15 cellular contexts compared by ENCODE assay signal in genomic region chr2:130609255-130609920, GRCh38. TPM values are rescaled to one million over a fixed set of nuclear protein-coding genes. Genes with fewer than 3 reads are reported as not detected.
A peak's percentile ranks its signal among the peaks of the same experiment; 100 is the strongest.
DNase-seq lines count a peak whose midpoint lies in the region; ATAC-seq, FAIRE-seq and TF ChIP-seq lines count a peak whose summit lies in the region.
"Not testable (repeated sequence)": the region's sequence is repeated elsewhere in the genome, so short reads cannot be mapped to it uniquely, and the experiment has no call there.
"Had no signal": no experiment of that assay in that cellular context is flagged by ENCODE, and none has a peak within 500 bp of the region (broad histone marks: within the 10 kb centered on the region; RNA-seq: fewer than 3 reads in every experiment).

No MANE protein-coding gene starts in this region.

- not testable (repeated sequence) for BruUV-seq in HCT116 (replicated peaks; lab: Mats Ljungman, UMichigan); K562 (replicated peaks; lab: Mats Ljungman, UMichigan); HepG2 (replicated peaks; lab: Mats Ljungman, UMichigan)

- H3K9me3 Mint-ChIP-seq in stimulated activated memory B cell treated with anti-CD40 and anti-IgM and Interleukin-4, amounts not matched to agents 10 μg/mL and 1 μg/mL and 100 μg/mL, for 72 hours, result not testable (repeated sequence)

- not testable (repeated sequence) for H3K27me3 ChIP-seq in HCT116 (ENCODE audit: insufficient read depth, low read length); RWPE2 (ENCODE audit: insufficient read depth, poor library complexity, severe bottlenecking); K562 (ENCODE audit: control insufficient read depth in 2 of 2, insufficient read depth in 2 of 2, low read length in 2 of 2); HepG2 (ENCODE audit: control insufficient read depth in 1 of 2, insufficient read depth in 2 of 2, low read length in 2 of 2)

- H3K27me3 Mint-ChIP-seq in stimulated activated memory B cell treated with anti-CD40 and anti-IgM and Interleukin-4, amounts not matched to agents 10 μg/mL and 1 μg/mL and 100 μg/mL, for 72 hours, result not testable (repeated sequence)

- in situ Hi-C loops in K562 (cut with MboI); HepG2 (cut with HindIII; ENCODE audit: extremely low pct_ligation_motif_present, low pct_unique_long_range_greater_than_20kb): not testable (repeated sequence)

- H3K4me2 ChIP-seq in HCT116 (ENCODE audit: low read length); K562 (ENCODE audit: insufficient read depth, low read length); HepG2 (ENCODE audit: low read depth, low read length): not testable (repeated sequence)

- not testable (repeated sequence) for H3K4me3 ChIP-seq in HCT116 (replicated peaks in 1 of 2; ENCODE audit: low read depth in 1 of 2, low read length in 2 of 2); RWPE2 (ENCODE audit: severe bottlenecking); K562; HepG2 (replicated peaks in 1 of 3; ENCODE audit: insufficient read depth in 1 of 3, low read depth in 2 of 3, low read length in 3 of 3)

- not testable (repeated sequence) for H3K9me3 ChIP-seq in HCT116 (ENCODE audit: control insufficient read depth in 1 of 2, insufficient read depth in 1 of 2, low read depth in 1 of 2, low read length in 2 of 2); RWPE2 (ENCODE audit: severe bottlenecking); K562 (replicated peaks; ENCODE audit: control insufficient read depth, insufficient read depth, low read depth, low read length); HepG2 (ENCODE audit: low read length)

- not testable (repeated sequence) for TF ChIP-seq POLR2A in HCT116 (IDR thresholded peaks at IDR 0.05; ENCODE audit: borderline replicate concordance, extremely low read depth, insufficient read depth, insufficient read length); K562 (conservative IDR thresholded peaks at IDR 0.05); HepG2 (IDR thresholded peaks at IDR 0.05; ENCODE audit: insufficient read depth in 1 of 2, low read depth in 2 of 2, low read length in 2 of 2)

- RAD21 ChIA-PET in HCT116 (lab: Charles Lee; ENCODE audit: low non-redundant PET in 1 of 2, low total read pairs in 2 of 2, uncharacterized antibody in 2 of 2, unreplicated experiment in 2 of 2), result not testable (repeated sequence)

- TF ChIP-seq RAD21 in HCT116 (IDR thresholded peaks at IDR 0.05; ENCODE audit: low read depth); K562 (CRISPR knock-in tag; conservative IDR thresholded peaks at IDR 0.05 in 1 of 2, IDR thresholded peaks at IDR 0.05 in 1 of 2); HepG2 (CRISPR knock-in tag; IDR thresholded peaks at IDR 0.05): not testable (repeated sequence)

- H3K9me1 ChIP-seq in K562 (ENCODE audit: control insufficient read depth, insufficient read depth, low read length), result not testable (repeated sequence)

- not testable (repeated sequence) for H3K36me3 Mint-ChIP-seq in stimulated activated memory B cell treated with anti-CD40 and anti-IgM and Interleukin-4, amounts not matched to agents 10 μg/mL and 1 μg/mL and 100 μg/mL, for 72 hours

- intact Hi-C loops in HCT116 (cut with micrococcal nuclease); K562 (cut with micrococcal nuclease); HepG2 (cut with micrococcal nuclease; ENCODE audit: unreplicated experiment): not testable (repeated sequence)

- not testable (repeated sequence) for H3K4me1 Mint-ChIP-seq in stimulated activated memory B cell treated with anti-CD40 and anti-IgM and Interleukin-4, amounts not matched to agents 10 μg/mL and 1 μg/mL and 100 μg/mL, for 72 hours

- CTCF ChIA-PET in HCT116 (lab: Charles Lee); K562 (lab: Yijun Ruan, JAX; ENCODE audit: low intra/inter-chr PET ratio); HepG2 (lab: Yijun Ruan, JAX; ENCODE audit: low intra/inter-chr PET ratio, low total read pairs): not testable (repeated sequence)

- not testable (repeated sequence) for H3K36me3 ChIP-seq in HCT116 (ENCODE audit: control insufficient read depth in 1 of 2, insufficient read depth in 2 of 2, low read length in 2 of 2); RWPE2 (ENCODE audit: low read depth); K562 (ENCODE audit: control insufficient read depth, insufficient read depth, low read length); HepG2 (replicated peaks in 1 of 2; ENCODE audit: control insufficient read depth in 1 of 2, insufficient read depth in 2 of 2, low read length in 2 of 2)

- not testable (repeated sequence) for H3K9ac ChIP-seq in HCT116 (ENCODE audit: low read length); K562 (ENCODE audit: insufficient read depth in 1 of 2, low read depth in 2 of 2, low read length in 2 of 2); HepG2 (ENCODE audit: insufficient read depth, low read depth, low read length)

- H2AFZ ChIP-seq in HCT116 (ENCODE audit: low read depth, low read length, poor library complexity, severe bottlenecking); K562 (ENCODE audit: low read depth, low read length); HepG2 (ENCODE audit: low read length): not testable (repeated sequence)

- POLR2A ChIA-PET in HCT116 (lab: Charles Lee); K562 (lab: Yijun Ruan, JAX); HepG2 (lab: Yijun Ruan, JAX): not testable (repeated sequence)

- not testable (repeated sequence) for H3K9me2 ChIP-seq in HCT116 (ENCODE audit: insufficient read depth)

- not testable (repeated sequence) for TF ChIP-seq EP300 in K562 (IDR thresholded peaks at IDR 0.05; ENCODE audit: low read length); HepG2 (IDR thresholded peaks at IDR 0.05; ENCODE audit: low read depth in 2 of 2, low read length in 2 of 2); HepG2 (CRISPR knock-in tag; IDR thresholded peaks at IDR 0.05; ENCODE audit: borderline replicate concordance)

- not testable (repeated sequence) for H3K27ac ChIP-seq in HCT116 (ENCODE audit: low read depth, low read length); RWPE2 (ENCODE audit: poor library complexity, severe bottlenecking); K562 (ENCODE audit: extremely low read depth, low read depth, low read length); HepG2 (ENCODE audit: extremely low read length, insufficient read depth, low read length)

- ATAC-seq in HCT116 (peak; percentile 90), RWPE2 (ENCODE audit: low read depth) (peak; percentile 35; the same call in 1 of the 3 replicates), K562 (peak; percentile 88), HepG2 (peak; percentile 44; the same call in 2 of the 3 replicates)
- peak; percentile 45 for ATAC-seq in stimulated activated memory B cell treated with anti-CD40 and anti-IgM and Interleukin-4, amounts not matched to agents 10 μg/mL and 1 μg/mL and 100 μg/mL, for 72 hours

- H3K4me1 ChIP-seq in HCT116 (ENCODE audit: control insufficient read depth in 1 of 2, insufficient read depth in 2 of 2, low read length in 2 of 2); RWPE2 (ENCODE audit: insufficient read depth, poor library complexity, severe bottlenecking); K562 (replicated peaks in 1 of 2; ENCODE audit: control insufficient read depth in 2 of 2, insufficient read depth in 2 of 2, low read length in 2 of 2); HepG2 (ENCODE audit: insufficient read depth, low read length): not testable (repeated sequence)

- not testable (repeated sequence) for H3K27ac Mint-ChIP-seq in stimulated activated memory B cell treated with anti-CD40 and anti-IgM and Interleukin-4, amounts not matched to agents 10 μg/mL and 1 μg/mL and 100 μg/mL, for 72 hours

- FAIRE-seq in K562 (lab: Jason Lieb, UNC); HepG2 (lab: Jason Lieb, UNC): not testable (repeated sequence)
- peak; percentile 92 for FAIRE-seq in urothelium cell line (lab: Jason Lieb, UNC)

- not testable (repeated sequence) for H3K79me2 ChIP-seq in HCT116 (ENCODE audit: insufficient read depth, low read length); K562 (ENCODE audit: control insufficient read depth, insufficient read depth, low read length); HepG2 (ENCODE audit: insufficient read depth, low read length)

- not testable (repeated sequence) for TF ChIP-seq CTCF in HCT116 (IDR thresholded peaks at IDR 0.05 in 2 of 3, conservative IDR thresholded peaks at IDR 0.05 in 1 of 3; ENCODE audit: borderline replicate concordance in 1 of 3, insufficient read depth in 1 of 3, low read depth in 2 of 3, low read length in 2 of 3); RWPE2 (IDR thresholded peaks at IDR 0.05; ENCODE audit: poor library complexity, severe bottlenecking); K562 (IDR thresholded peaks at IDR 0.05 in 2 of 3, conservative IDR thresholded peaks at IDR 0.05 in 1 of 3; ENCODE audit: insufficient read depth in 2 of 3, low read depth in 1 of 3, low read length in 3 of 3); HepG2 (CRISPR knock-in tag; IDR thresholded peaks at IDR 0.05)

- 0% methylated on average over 3 of the region's 16 CpGs for WGBS in K562 (ENCODE audit: insufficient coverage, low coverage, missing lambda C conversion rate)
- 49% methylated on average over 8 of the region's 16 CpGs for whole genome bisulfite sequencing in HepG2 (ENCODE audit: low lambda C conversion rate)

- not testable (repeated sequence) for H3K4me3 Mint-ChIP-seq in stimulated activated memory B cell treated with anti-CD40 and anti-IgM and Interleukin-4, amounts not matched to agents 10 μg/mL and 1 μg/mL and 100 μg/mL, for 72 hours

- H4K20me1 ChIP-seq in HCT116 (ENCODE audit: insufficient read depth); K562 (replicated peaks; ENCODE audit: control insufficient read depth, insufficient read depth, low read length); HepG2 (ENCODE audit: insufficient read depth, low read length): not testable (repeated sequence)

- DNase-seq in HCT116 (ENCODE audit: low read depth, low spot score); RWPE2 (ENCODE audit: low spot score); K562 (ENCODE audit: extremely low read depth in 1 of 4, low spot score in 3 of 4); HepG2 (ENCODE audit: low spot score); urothelium cell line (ENCODE audit: low spot score): not testable (repeated sequence)

RNA-seq across cellular contexts. Expression of gene POTEJ, which starts 1.9 kb away (rescaled TPM):
- total RNA-seq in HCT116 (2021; ENCODE audit: unreplicated experiment) (not detected), K562 (2014; rRNA removed) (not detected in 2 replicates), K562 (2014; rRNA removed; fragmentation: Illumina TruSeq; extraction: Trizol) (not detected in 2 replicates), K562 (2015; rRNA removed; fragmentation: Illumina TruSeq; extraction: Trizol) (not detected in 2 replicates), K562 (2021) (not detected in 2 replicates), HepG2 (2016; rRNA removed; fragmentation: Illumina TruSeq; extraction: Trizol) (0.04 TPM in 1 of 2 replicates, not detected in the other)
- polyA plus RNA-seq in HCT116 (2012), result not detected in 2 replicates
- 0.30 TPM in 1 of 2 replicates, not detected in the other for total RNA-seq in K562 (2011; cell fraction: chromatin; rRNA removed; ENCODE audit: low replicate concordance)
- total RNA-seq in K562 (2011; cell fraction: nucleolus; rRNA removed), result not detected in 2 replicates
- total RNA-seq in K562 (2011; cell fraction: nucleoplasm; rRNA removed), result not detected in 2 replicates
- polyA plus RNA-seq in K562 (2011; rRNA removed) (not detected in 2 replicates), K562 (2014; fragmentation: Illumina TruSeq; extraction: Trizol) (not detected in 2 replicates), K562 (2014; fragmentation: Nextera tagmentation; extraction: Ambion mirVana) (not detected), K562 (2014; rRNA removed) (not detected in 2 replicates), HepG2 (2011; rRNA removed) (not detected in 2 replicates)
- not detected in 2 replicates for polyA plus RNA-seq in K562 (2011; cell fraction: cytosol; rRNA removed)
- polyA plus RNA-seq in K562 (2011; cell fraction: nucleus; rRNA removed), result not detected in 2 replicates
- not detected in 2 replicates for polyA plus RNA-seq in K562 (2012)
- not detected in 2 replicates for polyA minus RNA-seq in K562 (2011; rRNA and poly(A)+ RNA removed)
- polyA minus RNA-seq in K562 (2011; cell fraction: cytosol; rRNA and poly(A)+ RNA removed), result not detected in 2 replicates
- not detected in 2 replicates for polyA minus RNA-seq in K562 (2011; cell fraction: nucleus; rRNA and poly(A)+ RNA removed)
- 0.09 and 0.10 TPM in 2 replicates for total RNA-seq in HepG2 (2016; cell fraction: cytosol; rRNA removed; fragmentation: Illumina TruSeq; extraction: Trizol; ENCODE audit: low read depth)
- not detected in 2 replicates for total RNA-seq in HepG2 (2016; cell fraction: insoluble cytoplasmic fraction; rRNA removed; fragmentation: Illumina TruSeq; extraction: Trizol)
- not detected in 2 replicates for total RNA-seq in HepG2 (2016; cell fraction: membrane; rRNA removed; fragmentation: Illumina TruSeq; extraction: Trizol)
- not detected in 2 replicates for total RNA-seq in HepG2 (2016; cell fraction: nucleus; rRNA removed; fragmentation: Illumina TruSeq; extraction: Trizol)
- not detected in 2 replicates for polyA plus RNA-seq in HepG2 (2011; cell fraction: cytosol; rRNA removed)
- polyA plus RNA-seq in HepG2 (2011; cell fraction: nucleus; rRNA removed), result not detected in 2 replicates
- polyA plus RNA-seq in HepG2 (2012), result not detected in 2 replicates
- polyA plus RNA-seq in HepG2 (2016; cell fraction: cytosol; fragmentation: Illumina TruSeq; extraction: Trizol; ENCODE audit: low read depth), result not detected in 2 replicates
- not detected in 2 replicates for polyA plus RNA-seq in HepG2 (2016; cell fraction: insoluble cytoplasmic fraction; fragmentation: Illumina TruSeq; extraction: Trizol; ENCODE audit: low read depth)
- not detected in 2 replicates for polyA plus RNA-seq in HepG2 (2016; cell fraction: membrane; fragmentation: Illumina TruSeq; extraction: Trizol; ENCODE audit: low read depth)
- polyA plus RNA-seq in HepG2 (2016; cell fraction: nucleus; fragmentation: Illumina TruSeq; extraction: Trizol; ENCODE audit: insufficient read depth, low read depth), result not detected in 2 replicates
- polyA minus RNA-seq in HepG2 (2011; rRNA and poly(A)+ RNA removed; ENCODE audit: low replicate concordance), result not detected in 2 replicates
- not detected in 2 replicates for polyA minus RNA-seq in HepG2 (2011; cell fraction: cytosol; rRNA and poly(A)+ RNA removed)
- 0.25 TPM in 1 of 2 replicates, not detected in the other for polyA minus RNA-seq in HepG2 (2011; cell fraction: nucleus; rRNA and poly(A)+ RNA removed)
- total RNA-seq: A673; CD4-positive, alpha-beta memory T cell; CD4-positive, CD25-positive, alpha-beta regulatory T cell; CD8-positive, alpha-beta memory T cell; G401; GM12878 had no signal
- polyA plus RNA-seq: AG04450; CD14-positive monocyte; CD4-positive, alpha-beta memory T cell; CD4-positive, CD25-positive, alpha-beta regulatory T cell; CD8-positive, alpha-beta memory T cell; GM12878 had no signal

RNA-seq across cellular contexts. Expression of gene CFC1, which starts 10.0 kb away (rescaled TPM):
- not detected for total RNA-seq in HCT116 (2021; ENCODE audit: unreplicated experiment)
- polyA plus RNA-seq in HCT116 (2012), result not detected in 2 replicates
- not detected in 2 replicates for total RNA-seq in K562 (2011; cell fraction: chromatin; rRNA removed; ENCODE audit: low replicate concordance)
- not detected in 2 replicates for total RNA-seq in K562 (2011; cell fraction: nucleolus; rRNA removed)
- not detected in 2 replicates for total RNA-seq in K562 (2011; cell fraction: nucleoplasm; rRNA removed)
- not detected in 2 replicates for total RNA-seq in K562 (2014; rRNA removed)
- total RNA-seq in K562 (2014; rRNA removed; fragmentation: Illumina TruSeq; extraction: Trizol), result not detected in 2 replicates
- not detected in 2 replicates for total RNA-seq in K562 (2015; rRNA removed; fragmentation: Illumina TruSeq; extraction: Trizol)
- total RNA-seq in K562 (2021), result not detected in 2 replicates
- not detected in 2 replicates for polyA plus RNA-seq in K562 (2011; rRNA removed)
- polyA plus RNA-seq in K562 (2011; cell fraction: cytosol; rRNA removed), result not detected in 2 replicates
- not detected in 2 replicates for polyA plus RNA-seq in K562 (2011; cell fraction: nucleus; rRNA removed)
- not detected in 2 replicates for polyA plus RNA-seq in K562 (2012)
- polyA plus RNA-seq in K562 (2014; fragmentation: Illumina TruSeq; extraction: Trizol), result not detected in 2 replicates
- not detected for polyA plus RNA-seq in K562 (2014; fragmentation: Nextera tagmentation; extraction: Ambion mirVana)
- not detected in 2 replicates for polyA plus RNA-seq in K562 (2014; rRNA removed)
- polyA minus RNA-seq in K562 (2011; rRNA and poly(A)+ RNA removed), result not detected in 2 replicates
- polyA minus RNA-seq in K562 (2011; cell fraction: cytosol; rRNA and poly(A)+ RNA removed), result not detected in 2 replicates
- polyA minus RNA-seq in K562 (2011; cell fraction: nucleus; rRNA and poly(A)+ RNA removed), result not detected in 2 replicates
- not detected in 2 replicates for total RNA-seq in HepG2 (2016; rRNA removed; fragmentation: Illumina TruSeq; extraction: Trizol)
- total RNA-seq in HepG2 (2016; cell fraction: cytosol; rRNA removed; fragmentation: Illumina TruSeq; extraction: Trizol; ENCODE audit: low read depth), result not detected in 2 replicates
- total RNA-seq in HepG2 (2016; cell fraction: insoluble cytoplasmic fraction; rRNA removed; fragmentation: Illumina TruSeq; extraction: Trizol), result not detected in 2 replicates
- not detected in 2 replicates for total RNA-seq in HepG2 (2016; cell fraction: membrane; rRNA removed; fragmentation: Illumina TruSeq; extraction: Trizol)
- total RNA-seq in HepG2 (2016; cell fraction: nucleus; rRNA removed; fragmentation: Illumina TruSeq; extraction: Trizol), result not detected in 2 replicates
- not detected in 2 replicates for polyA plus RNA-seq in HepG2 (2011; rRNA removed)
- not detected in 2 replicates for polyA plus RNA-seq in HepG2 (2011; cell fraction: cytosol; rRNA removed)
- polyA plus RNA-seq in HepG2 (2011; cell fraction: nucleus; rRNA removed), result not detected in 2 replicates
- polyA plus RNA-seq in HepG2 (2012), result not detected in 2 replicates
- not detected in 2 replicates for polyA plus RNA-seq in HepG2 (2016; cell fraction: cytosol; fragmentation: Illumina TruSeq; extraction: Trizol; ENCODE audit: low read depth)
- polyA plus RNA-seq in HepG2 (2016; cell fraction: insoluble cytoplasmic fraction; fragmentation: Illumina TruSeq; extraction: Trizol; ENCODE audit: low read depth), result not detected in 2 replicates
- polyA plus RNA-seq in HepG2 (2016; cell fraction: membrane; fragmentation: Illumina TruSeq; extraction: Trizol; ENCODE audit: low read depth), result not detected in 2 replicates
- not detected in 2 replicates for polyA plus RNA-seq in HepG2 (2016; cell fraction: nucleus; fragmentation: Illumina TruSeq; extraction: Trizol; ENCODE audit: insufficient read depth, low read depth)
- polyA minus RNA-seq in HepG2 (2011; rRNA and poly(A)+ RNA removed; ENCODE audit: low replicate concordance), result not detected in 2 replicates
- polyA minus RNA-seq in HepG2 (2011; cell fraction: cytosol; rRNA and poly(A)+ RNA removed), result not detected in 2 replicates
- polyA minus RNA-seq in HepG2 (2011; cell fraction: nucleus; rRNA and poly(A)+ RNA removed), result not detected in 2 replicates
- total RNA-seq: A673; CD4-positive, alpha-beta memory T cell; CD4-positive, CD25-positive, alpha-beta regulatory T cell; CD8-positive, alpha-beta memory T cell; Daoy; G401; GM12878 had no signal
- polyA plus RNA-seq: AG04450; CD14-positive monocyte; CD4-positive, alpha-beta memory T cell; CD4-positive, CD25-positive, alpha-beta regulatory T cell; CD8-positive, alpha-beta memory T cell; GM12878 had no signal

Comparison
In these comparisons a context has a peak if more than half of its experiments do, and no peak if none do; other contexts are left out.
1. ATAC-seq: peak in every context shown above with its lines; median percentile 90 in HCT116; 88 in K562; 45 in stimulated activated memory B cell treated with anti-CD40 and anti-IgM and Interleukin-4, amounts not matched to agents 10 μg/mL and 1 μg/mL and 100 μg/mL, for 72 hours; 44 in HepG2; 35 in RWPE2.